Comparison of ENCODE assay signal across 2 cellular contexts in the genomic region with DNA sequence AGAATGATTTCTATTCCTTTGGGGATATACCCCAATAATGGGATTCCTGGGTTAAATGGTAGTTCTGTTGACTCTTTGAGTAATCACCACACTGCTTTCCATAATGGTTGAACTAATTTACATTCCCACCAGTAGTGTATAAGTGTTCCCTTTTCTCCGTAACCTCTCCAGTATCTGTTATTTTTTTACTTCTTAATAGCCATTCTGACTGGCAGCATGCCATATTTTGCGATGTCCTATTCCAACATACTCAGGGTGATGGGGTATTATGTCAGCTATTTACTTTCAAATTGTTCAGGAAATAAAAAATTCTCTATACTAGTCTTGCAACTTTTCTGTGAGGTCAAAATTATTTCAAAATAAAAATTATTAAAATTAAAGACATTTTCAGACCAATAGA.
TF ChIP-seq lines count a peak whose summit lies in the region.

No MANE protein-coding gene starts in this region.

TF ChIP-seq in HCT116, 20 proteins besides CTCF, POLR2A, EP300 and RAD21 (continued from another document):
- TF ChIP-seq, protein P1, sequence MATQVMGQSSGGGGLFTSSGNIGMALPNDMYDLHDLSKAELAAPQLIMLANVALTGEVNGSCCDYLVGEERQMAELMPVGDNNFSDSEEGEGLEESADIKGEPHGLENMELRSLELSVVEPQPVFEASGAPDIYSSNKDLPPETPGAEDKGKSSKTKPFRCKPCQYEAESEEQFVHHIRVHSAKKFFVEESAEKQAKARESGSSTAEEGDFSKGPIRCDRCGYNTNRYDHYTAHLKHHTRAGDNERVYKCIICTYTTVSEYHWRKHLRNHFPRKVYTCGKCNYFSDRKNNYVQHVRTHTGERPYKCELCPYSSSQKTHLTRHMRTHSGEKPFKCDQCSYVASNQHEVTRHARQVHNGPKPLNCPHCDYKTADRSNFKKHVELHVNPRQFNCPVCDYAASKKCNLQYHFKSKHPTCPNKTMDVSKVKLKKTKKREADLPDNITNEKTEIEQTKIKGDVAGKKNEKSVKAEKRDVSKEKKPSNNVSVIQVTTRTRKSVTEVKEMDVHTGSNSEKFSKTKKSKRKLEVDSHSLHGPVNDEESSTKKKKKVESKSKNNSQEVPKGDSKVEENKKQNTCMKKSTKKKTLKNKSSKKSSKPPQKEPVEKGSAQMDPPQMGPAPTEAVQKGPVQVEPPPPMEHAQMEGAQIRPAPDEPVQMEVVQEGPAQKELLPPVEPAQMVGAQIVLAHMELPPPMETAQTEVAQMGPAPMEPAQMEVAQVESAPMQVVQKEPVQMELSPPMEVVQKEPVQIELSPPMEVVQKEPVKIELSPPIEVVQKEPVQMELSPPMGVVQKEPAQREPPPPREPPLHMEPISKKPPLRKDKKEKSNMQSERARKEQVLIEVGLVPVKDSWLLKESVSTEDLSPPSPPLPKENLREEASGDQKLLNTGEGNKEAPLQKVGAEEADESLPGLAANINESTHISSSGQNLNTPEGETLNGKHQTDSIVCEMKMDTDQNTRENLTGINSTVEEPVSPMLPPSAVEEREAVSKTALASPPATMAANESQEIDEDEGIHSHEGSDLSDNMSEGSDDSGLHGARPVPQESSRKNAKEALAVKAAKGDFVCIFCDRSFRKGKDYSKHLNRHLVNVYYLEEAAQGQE (IDR thresholded peaks at IDR 0.05; ENCODE audit: low read depth): no peak
- no peak for TF ChIP-seq TCF7L2 (IDR thresholded peaks at IDR 0.05; ENCODE audit: borderline replicate concordance, extremely low read depth, insufficient read depth, insufficient read length)
- TF ChIP-seq MAX (IDR thresholded peaks at IDR 0.05): no peak
- no peak for TF ChIP-seq SRF (IDR thresholded peaks at IDR 0.05; ENCODE audit: low read depth)
- no peak for TF ChIP-seq POLR2AphosphoS5 (IDR thresholded peaks at IDR 0.05; ENCODE audit: low read depth, low read length)
- no peak for TF ChIP-seq ELF1 (IDR thresholded peaks at IDR 0.05; ENCODE audit: borderline replicate concordance, low read depth)
- TF ChIP-seq ZFX (IDR thresholded peaks at IDR 0.05): no peak
- TF ChIP-seq YY1 (IDR thresholded peaks at IDR 0.05; ENCODE audit: extremely low read depth, insufficient replicate concordance, low read depth, low read length): no peak
- TF ChIP-seq SIN3A (IDR thresholded peaks at IDR 0.05; ENCODE audit: low read depth): no peak
- no peak for TF ChIP-seq CEBPB (IDR thresholded peaks at IDR 0.05; ENCODE audit: low read depth)

TF ChIP-seq in SK-N-SH treated with all-trans-retinoic acid at 6 μM for 48 hours, 23 proteins besides CTCF, POLR2A, EP300 and RAD21 (continued from another document):
- TF ChIP-seq, protein P2, sequence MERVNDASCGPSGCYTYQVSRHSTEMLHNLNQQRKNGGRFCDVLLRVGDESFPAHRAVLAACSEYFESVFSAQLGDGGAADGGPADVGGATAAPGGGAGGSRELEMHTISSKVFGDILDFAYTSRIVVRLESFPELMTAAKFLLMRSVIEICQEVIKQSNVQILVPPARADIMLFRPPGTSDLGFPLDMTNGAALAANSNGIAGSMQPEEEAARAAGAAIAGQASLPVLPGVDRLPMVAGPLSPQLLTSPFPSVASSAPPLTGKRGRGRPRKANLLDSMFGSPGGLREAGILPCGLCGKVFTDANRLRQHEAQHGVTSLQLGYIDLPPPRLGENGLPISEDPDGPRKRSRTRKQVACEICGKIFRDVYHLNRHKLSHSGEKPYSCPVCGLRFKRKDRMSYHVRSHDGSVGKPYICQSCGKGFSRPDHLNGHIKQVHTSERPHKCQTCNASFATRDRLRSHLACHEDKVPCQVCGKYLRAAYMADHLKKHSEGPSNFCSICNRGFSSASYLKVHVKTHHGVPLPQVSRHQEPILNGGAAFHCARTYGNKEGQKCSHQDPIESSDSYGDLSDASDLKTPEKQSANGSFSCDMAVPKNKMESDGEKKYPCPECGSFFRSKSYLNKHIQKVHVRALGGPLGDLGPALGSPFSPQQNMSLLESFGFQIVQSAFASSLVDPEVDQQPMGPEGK (CRISPR knock-in tag; IDR thresholded peaks at IDR 0.05; ENCODE audit: borderline replicate concordance): no peak
- TF ChIP-seq CSRNP3 (CRISPR knock-in tag; IDR thresholded peaks at IDR 0.05) (no peak), OSR1 (CRISPR knock-in tag; IDR thresholded peaks at IDR 0.05) (no peak), PPARA (CRISPR knock-in tag; IDR thresholded peaks at IDR 0.05; ENCODE audit: borderline replicate concordance) (no peak), CSDC2 (CRISPR knock-in tag; IDR thresholded peaks at IDR 0.05) (no peak), ZNF565 (CRISPR knock-in tag; conservative IDR thresholded peaks at IDR 0.05; ENCODE audit: low read depth) (no peak), ZNF70 (CRISPR knock-in tag; IDR thresholded peaks at IDR 0.05) (no peak), ZNF8 (CRISPR knock-in tag; IDR thresholded peaks at IDR 0.05) (no peak), BACH2 (CRISPR knock-in tag; IDR thresholded peaks at IDR 0.05; ENCODE audit: borderline replicate concordance) (no peak), TOX (CRISPR knock-in tag; IDR thresholded peaks at IDR 0.05; ENCODE audit: borderline replicate concordance) (no peak), GLIS3 (CRISPR knock-in tag; IDR thresholded peaks at IDR 0.05) (no peak), RARB (CRISPR knock-in tag; IDR thresholded peaks at IDR 0.05) (no peak), ESRRG (CRISPR knock-in tag; IDR thresholded peaks at IDR 0.05) (no peak)
- TF ChIP-seq, protein P3, sequence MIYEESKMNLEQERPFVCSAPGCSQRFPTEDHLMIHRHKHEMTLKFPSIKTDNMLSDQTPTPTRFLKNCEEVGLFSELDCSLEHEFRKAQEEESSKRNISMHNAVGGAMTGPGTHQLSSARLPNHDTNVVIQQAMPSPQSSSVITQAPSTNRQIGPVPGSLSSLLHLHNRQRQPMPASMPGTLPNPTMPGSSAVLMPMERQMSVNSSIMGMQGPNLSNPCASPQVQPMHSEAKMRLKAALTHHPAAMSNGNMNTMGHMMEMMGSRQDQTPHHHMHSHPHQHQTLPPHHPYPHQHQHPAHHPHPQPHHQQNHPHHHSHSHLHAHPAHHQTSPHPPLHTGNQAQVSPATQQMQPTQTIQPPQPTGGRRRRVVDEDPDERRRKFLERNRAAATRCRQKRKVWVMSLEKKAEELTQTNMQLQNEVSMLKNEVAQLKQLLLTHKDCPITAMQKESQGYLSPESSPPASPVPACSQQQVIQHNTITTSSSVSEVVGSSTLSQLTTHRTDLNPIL (CRISPR knock-in tag; IDR thresholded peaks at IDR 0.05; ENCODE audit: low read depth): no peak
- TF ChIP-seq, protein P4, sequence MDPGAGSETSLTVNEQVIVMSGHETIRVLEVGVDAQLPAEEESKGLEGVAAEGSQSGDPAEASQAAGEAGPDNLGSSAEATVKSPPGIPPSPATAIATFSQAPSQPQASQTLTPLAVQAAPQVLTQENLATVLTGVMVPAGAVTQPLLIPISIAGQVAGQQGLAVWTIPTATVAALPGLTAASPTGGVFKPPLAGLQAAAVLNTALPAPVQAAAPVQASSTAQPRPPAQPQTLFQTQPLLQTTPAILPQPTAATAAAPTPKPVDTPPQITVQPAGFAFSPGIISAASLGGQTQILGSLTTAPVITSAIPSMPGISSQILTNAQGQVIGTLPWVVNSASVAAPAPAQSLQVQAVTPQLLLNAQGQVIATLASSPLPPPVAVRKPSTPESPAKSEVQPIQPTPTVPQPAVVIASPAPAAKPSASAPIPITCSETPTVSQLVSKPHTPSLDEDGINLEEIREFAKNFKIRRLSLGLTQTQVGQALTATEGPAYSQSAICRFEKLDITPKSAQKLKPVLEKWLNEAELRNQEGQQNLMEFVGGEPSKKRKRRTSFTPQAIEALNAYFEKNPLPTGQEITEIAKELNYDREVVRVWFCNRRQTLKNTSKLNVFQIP (CRISPR knock-in tag; IDR thresholded peaks at IDR 0.05; ENCODE audit: borderline replicate concordance, low read depth): no peak
